Comparison of ENCODE assay signal across 24 cellular contexts in genomic region chr10:36591436-36591835, GRCh38.
"Had no signal": no experiment of that assay in that cellular context is flagged by ENCODE, and none has a peak within 500 bp of the region (broad histone marks: within the 10 kb centered on the region; RNA-seq: fewer than 3 reads in every experiment).

No MANE protein-coding gene starts in this region.

- ATAC-seq: activated naive CD8-positive, alpha-beta T cell treated with anti-CD3 and anti-CD28 coated beads, Interleukin-2, amount 50 U/mL, for 24 hours; activated T-cell treated with anti-CD3 and anti-CD28 coated beads, Interleukin-2, amount 50 U/mL, for 72 hours; heart left ventricle had no signal

- H3K9me3 Mint-ChIP-seq: activated naive CD4-positive, alpha-beta T cell treated with anti-CD3 and anti-CD28 coated beads, Interleukin-2, amount 50 U/mL, for 24 hours had no signal

- H3K27me3 Mint-ChIP-seq: activated CD4-positive, alpha-beta memory T cell treated with anti-CD3 and anti-CD28 coated beads, Interleukin-2, amount 10 ng/mL, durations not matched to agents 7 days and 5 days; activated CD4-positive, alpha-beta T cell treated with anti-CD3 and anti-CD28 coated beads, Interleukin-2, amount 10 ng/mL, durations not matched to agents 7 days and 5 days; activated naive CD4-positive, alpha-beta T cell treated with anti-CD3 and anti-CD28 coated beads, Interleukin-2, amount 50 U/mL, for 24 hours; activated naive CD8-positive, alpha-beta T cell treated with anti-CD3 and anti-CD28 coated beads for 36 hours; activated naive CD8-positive, alpha-beta T cell treated with anti-CD3 and anti-CD28 coated beads, Interleukin-2, amount 50 U/mL, for 24 hours; activated T-cell treated with anti-CD3 and anti-CD28 coated beads, Interleukin-2, amount 50 U/mL, for 24 hours had no signal

- H3K4me3 ChIP-seq: colonic mucosa, esophagus squamous epithelium, heart left ventricle had no signal

- H3K4me3 Mint-ChIP-seq: activated CD4-positive, alpha-beta memory T cell treated with anti-CD3 and anti-CD28 coated beads, Interleukin-2, amount 10 ng/mL, durations not matched to agents 7 days and 5 days; activated CD4-positive, alpha-beta T cell treated with anti-CD3 and anti-CD28 coated beads, Interleukin-2, amount 10 ng/mL, durations not matched to agents 7 days and 5 days; activated naive CD4-positive, alpha-beta T cell treated with anti-CD3 and anti-CD28 coated beads, Interleukin-2, amount 50 U/mL, for 24 hours; activated naive CD8-positive, alpha-beta T cell treated with anti-CD3 and anti-CD28 coated beads for 36 hours; activated naive CD8-positive, alpha-beta T cell treated with anti-CD3 and anti-CD28 coated beads, Interleukin-2, amount 50 U/mL, for 24 hours; activated T-cell treated with anti-CD3 and anti-CD28 coated beads, Interleukin-2, amount 50 U/mL, for 24 hours; activated T-cell treated with anti-CD3 and anti-CD28 coated beads, Interleukin-2, amount 50 U/mL, for 72 hours had no signal

- H3K4me1 Mint-ChIP-seq: activated CD4-positive, alpha-beta memory T cell treated with anti-CD3 and anti-CD28 coated beads, Interleukin-2, amount 10 ng/mL, durations not matched to agents 7 days and 5 days; activated CD4-positive, alpha-beta T cell treated with anti-CD3 and anti-CD28 coated beads, Interleukin-2, amount 10 ng/mL, durations not matched to agents 7 days and 5 days; activated naive CD4-positive, alpha-beta T cell treated with anti-CD3 and anti-CD28 coated beads, Interleukin-2, amount 50 U/mL, for 24 hours; activated naive CD8-positive, alpha-beta T cell treated with anti-CD3 and anti-CD28 coated beads for 36 hours; activated naive CD8-positive, alpha-beta T cell treated with anti-CD3 and anti-CD28 coated beads, Interleukin-2, amount 50 U/mL, for 24 hours had no signal

- H3K36me3 Mint-ChIP-seq: activated naive CD4-positive, alpha-beta T cell treated with anti-CD3 and anti-CD28 coated beads, Interleukin-2, amount 50 U/mL, for 24 hours; activated naive CD8-positive, alpha-beta T cell treated with anti-CD3 and anti-CD28 coated beads for 36 hours had no signal

- H3K27ac Mint-ChIP-seq: activated CD4-positive, alpha-beta memory T cell treated with anti-CD3 and anti-CD28 coated beads, Interleukin-2, amount 10 ng/mL, durations not matched to agents 7 days and 5 days; activated CD4-positive, alpha-beta T cell treated with anti-CD3 and anti-CD28 coated beads, Interleukin-2, amount 10 ng/mL, durations not matched to agents 7 days and 5 days; activated naive CD4-positive, alpha-beta T cell treated with anti-CD3 and anti-CD28 coated beads, Interleukin-2, amount 50 U/mL, for 24 hours; activated naive CD8-positive, alpha-beta T cell treated with anti-CD3 and anti-CD28 coated beads for 36 hours; activated naive CD8-positive, alpha-beta T cell treated with anti-CD3 and anti-CD28 coated beads, Interleukin-2, amount 50 U/mL, for 24 hours; activated T-cell treated with anti-CD3 and anti-CD28 coated beads, Interleukin-2, amount 50 U/mL, for 24 hours; activated T-cell treated with anti-CD3 and anti-CD28 coated beads, Interleukin-2, amount 50 U/mL, for 72 hours had no signal

- DNase-seq: activated CD4-positive, alpha-beta memory T cell treated with anti-CD3 and anti-CD28 coated beads, Interleukin-2, amount 10 ng/mL, durations not matched to agents 7 days and 5 days; activated CD4-positive, alpha-beta T cell treated with anti-CD3 and anti-CD28 coated beads for 1 hour; activated CD4-positive, alpha-beta T cell treated with anti-CD3 and anti-CD28 coated beads for 4 hours; activated CD4-positive, alpha-beta T cell treated with anti-CD3 and anti-CD28 coated beads, Interleukin-2, amount 10 ng/mL, durations not matched to agents 7 days and 5 days; activated CD4-positive, alpha-beta T cell treated with anti-CD3 and anti-CD28 coated beads, Interleukin-2, amount 50 U/mL, for 4 hours; activated CD8-positive, alpha-beta memory T cell treated with anti-CD3 and anti-CD28 coated beads, Interleukin-2, amount 50 U/mL, for 48 hours; activated gamma-delta T cell treated with Interleukin-2 at 50 U/mL for 16 hours; activated naive CD4-positive, alpha-beta T cell treated with Interleukin-2 at 50 U/mL for 16 hours; activated naive CD8-positive, alpha-beta T cell treated with anti-CD3 and anti-CD28 coated beads for 36 hours; activated naive CD8-positive, alpha-beta T cell treated with anti-CD3 and anti-CD28 coated beads, Interleukin-2, amount 50 U/mL, for 24 hours; activated T-cell treated with anti-CD3 and anti-CD28 coated beads for 4 hours; activated T-cell treated with anti-CD3 and anti-CD28 coated beads, Interleukin-2, amount 50 U/mL, for 24 hours; activated T-cell treated with anti-CD3 and anti-CD28 coated beads, Interleukin-2, amount 50 U/mL, for 72 hours; amniotic stem cell; anterior cingulate cortex; brain microvascular endothelial cell; colonic mucosa; effector CD8-positive, alpha-beta T cell; esophagus squamous epithelium; glutamatergic neuron; heart left ventricle; hypothalamus; T-helper 2 cell had no signal
